Comparison of ENCODE assay signal across 8 cellular contexts in the genomic region with DNA sequence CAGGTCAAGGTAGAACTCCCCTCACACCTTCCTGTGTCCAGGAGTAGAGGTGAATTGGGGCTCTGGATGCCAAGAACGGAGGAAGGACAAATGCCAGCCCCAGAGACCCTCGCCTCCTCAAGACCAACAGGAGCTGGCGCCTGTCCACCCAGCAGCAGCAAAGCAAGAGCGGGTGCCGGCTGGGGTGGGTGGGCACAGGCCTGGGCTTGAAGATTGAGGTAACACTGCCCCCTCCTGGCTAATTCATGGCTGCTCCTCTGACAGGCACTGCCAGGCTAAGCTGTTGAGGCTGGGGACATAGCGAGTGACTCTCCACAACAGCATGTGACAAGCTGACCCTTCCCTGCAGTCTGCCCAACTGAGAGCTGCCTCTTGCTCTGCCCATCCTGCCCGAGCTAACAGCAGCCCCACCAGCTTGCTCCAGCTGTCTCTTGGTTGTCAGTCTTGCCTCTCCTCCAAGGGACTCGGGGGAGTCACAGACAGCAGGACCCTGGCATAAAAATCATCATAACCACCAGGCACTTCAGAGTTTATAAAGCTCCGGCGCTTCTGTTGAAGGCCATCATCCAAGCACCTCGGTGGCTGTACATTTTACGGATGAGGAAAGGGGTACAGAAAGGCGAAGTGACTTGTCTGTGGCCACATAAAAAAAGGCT.
DNase-seq lines count a peak whose midpoint lies in the region; ATAC-seq and TF ChIP-seq lines count a peak whose summit lies in the region.
"Not testable (repeated sequence)": the region's sequence is repeated elsewhere in the genome, so short reads cannot be mapped to it uniquely, and the experiment has no call there.

No MANE protein-coding gene starts in this region.

- H3K4me3 Mint-ChIP-seq in T-cell: not testable (repeated sequence)

- peak; percentile 60 for TF ChIP-seq CTCF in foreskin keratinocyte (conservative IDR thresholded peaks at IDR 0.05)

- not testable (repeated sequence) for H3K9me3 Mint-ChIP-seq in T-cell

- not testable (repeated sequence) for H3K36me3 Mint-ChIP-seq in T-cell

- DNase-seq in CD1c-positive myeloid dendritic cell (ENCODE audit: extremely low spot score): peak; percentile 57
- peak; percentile 77 to 95 for DNase-seq in HAP-1 (ENCODE audit: low spot score in 2 of 2)
- peak; percentile 12 for DNase-seq in NCI-H2196 (lab: John Stamatoyannopoulos, UW; ENCODE audit: unreplicated experiment)
- DNase-seq in T-cell: peak in 23 of 34 experiments; percentile 4 to 37 (median 18)
- peak; percentile 60 for DNase-seq in adipocyte (ENCODE audit: low read depth)
- DNase-seq in foreskin keratinocyte: not testable (repeated sequence)
- DNase-seq in midbrain (lab: John Stamatoyannopoulos, UW): peak; percentile 69
- DNase-seq in stimulated activated CD4-positive, alpha-beta T cell treated with anti-CD3 and anti-CD28 coated beads, TNF-alpha, amount 100 ng/mL, for 24 hours (ENCODE audit: low read depth in 3 of 3): peak in 2 of 3 experiments; percentile 8 to 40

- H3K27me3 ChIP-seq in HAP-1 (ENCODE audit: low read depth); adipocyte (replicated peaks; ENCODE audit: control insufficient read depth, insufficient read depth, low read length); foreskin keratinocyte: not testable (repeated sequence)

- not testable (repeated sequence) for H3K9me3 ChIP-seq in HAP-1; adipocyte (ENCODE audit: control insufficient read depth, low read length)

- ATAC-seq in T-cell (replicated peaks in 1 of 4) (peak in 1 of 4 experiments; percentile 59), foreskin keratinocyte (peak; percentile 40)

- not testable (repeated sequence) for H3K4me3 ChIP-seq in HAP-1; adipocyte (ENCODE audit: low read length)

- not testable (repeated sequence) for H3K27ac ChIP-seq in foreskin keratinocyte

- not testable (repeated sequence) for H3K4me1 ChIP-seq in HAP-1; adipocyte (ENCODE audit: control insufficient read depth, insufficient read depth, low read length); foreskin keratinocyte

- H3K4me1 Mint-ChIP-seq in T-cell: not testable (repeated sequence)

- not testable (repeated sequence) for H3K9ac ChIP-seq in adipocyte (ENCODE audit: low read length)

- not testable (repeated sequence) for H3K27ac Mint-ChIP-seq in T-cell

- POLR2A ChIA-PET in T-cell (lab: Charles Lee): not testable (repeated sequence)

- CTCF ChIA-PET in T-cell (lab: Charles Lee): not testable (repeated sequence)

- in situ Hi-C loops in HAP-1 (cut with MboI; ENCODE audit: low sequenced_read_pairs): loop anchor here (10.0 kb wide), 1 partner anchor 760 kb away; no protein-coding TSS in a partner anchor

- H3K36me3 ChIP-seq in HAP-1 (replicated peaks); adipocyte (ENCODE audit: control insufficient read depth, insufficient read depth, low read length, severe bottlenecking): not testable (repeated sequence)

- H3K27me3 Mint-ChIP-seq in T-cell: not testable (repeated sequence)
